In genomic region chr1:178908358-178908757, GRCh38 we compare ENCODE assay signal across 1 cellular context.
TF ChIP-seq lines count a peak whose summit lies in the region.

No MANE protein-coding gene starts in this region.

TF ChIP-seq in IMR-90, 13 proteins besides CTCF, POLR2A, EP300 and RAD21 (continued from another document):
- no peak for TF ChIP-seq ELK1 (IDR thresholded peaks at IDR 0.05; ENCODE audit: borderline replicate concordance, low read depth, low read length)
- TF ChIP-seq USF2 (IDR thresholded peaks at IDR 0.05; ENCODE audit: low read depth, low read length) = no peak
